ENCODE assay signal across 9 cellular contexts in genomic region chr15:98671060-98672008, GRCh38. TPM values are rescaled to one million over a fixed set of nuclear protein-coding genes. Genes with fewer than 3 reads are reported as not detected.
DNase-seq lines count a peak whose midpoint lies in the region; ATAC-seq, FAIRE-seq and TF ChIP-seq lines count a peak whose summit lies in the region.
"Had no signal": no experiment of that assay in that cellular context is flagged by ENCODE, and none has a peak within 500 bp of the region (broad histone marks: within the 10 kb centered on the region; RNA-seq: fewer than 3 reads in every experiment).

No MANE protein-coding gene starts in this region.

- DNase-seq in NT2/D1 (ENCODE audit: low read depth, low spot score): peak; percentile 75
- DNase-seq in H1 (ENCODE audit: low read depth in 1 of 2, low spot score in 2 of 2): peak in 1 of 2 experiments; percentile 43
- DNase-seq in medulla oblongata (ENCODE audit: extremely low spot score): peak; percentile 24
- no peak for DNase-seq in transverse colon
- no peak for DNase-seq in effector memory CD4-positive, alpha-beta T cell
- DNase-seq in SW 1271 (lab: John Stamatoyannopoulos, UW): no peak

- peak overlapping the region; percentile 43; the same call in 1 of the 2 replicates for H3K18ac ChIP-seq in H1 (ENCODE audit: extremely low read depth, low read length)

- peak overlapping the region; percentile 50 to 75 for H3K4me2 ChIP-seq in H1 (ENCODE audit: insufficient read depth in 1 of 2, low read depth in 2 of 2, low read length in 2 of 2)

- no peak overlapping the region; the same call in 1 of the 2 replicates for H2BK12ac ChIP-seq in H1 (ENCODE audit: low read depth, low read length)

- TF ChIP-seq POLR2A in H1 (IDR thresholded peaks at IDR 0.05; ENCODE audit: control extremely low read depth in 1 of 2, low read depth in 2 of 2, low read length in 2 of 2): no peak
- TF ChIP-seq POLR2A in transverse colon (IDR thresholded peaks at IDR 0.05): no peak

- TF ChIP-seq EP300 in H1 (IDR thresholded peaks at IDR 0.05; ENCODE audit: borderline replicate concordance in 1 of 2, low read depth in 2 of 2, low read length in 2 of 2) (no peak), transverse colon (IDR thresholded peaks at IDR 0.05; ENCODE audit: low read depth) (no peak)

- peak overlapping the region; percentile 78 for H2BK120ac ChIP-seq in H1 (replicated peaks; ENCODE audit: low read depth, low read length)

- intact Hi-C loops in transverse colon (cut with DNase I; ENCODE audit: low total_unique reads): no loop called here

- no peak overlapping the region for H3K9ac ChIP-seq in NT2/D1 (ENCODE audit: insufficient read length, low read depth)
- peak overlapping the region in 1 of 4 experiments; percentile 22; a peak in 3 of 7 replicates for H3K9ac ChIP-seq in H1 (replicated peaks in 1 of 4; ENCODE audit: extremely low read depth in 1 of 4, low read depth in 3 of 4, low read length in 3 of 4)

- H3K4me3 ChIP-seq in NT2/D1 (ENCODE audit: insufficient read length, low read depth) (no peak overlapping the region), H1 (ENCODE audit: extremely low read depth in 1 of 4, insufficient read depth in 2 of 4, low read depth in 3 of 4, low read length in 4 of 4) (peak overlapping the region in 1 of 4 experiments; percentile 33; a peak in 4 of 8 replicates), transverse colon (no peak overlapping the region)
- H3K4me3 ChIP-seq in effector memory CD4-positive, alpha-beta T cell (ENCODE audit: insufficient read depth, low read depth, low read length, poor library complexity, severe bottlenecking): no peak overlapping the region
- H3K4me3 ChIP-seq: K562 had no signal

- peaks cover 10 to 15% of the 10 kb centered on the region in 2 experiments for H4K20me1 ChIP-seq in H1 (replicated peaks in 1 of 2; ENCODE audit: control insufficient read depth in 1 of 2, insufficient read depth in 2 of 2, low read length in 2 of 2)

- H2AFZ ChIP-seq in H1 (ENCODE audit: low read length): no peak overlapping the region

- H3K36me3 ChIP-seq in NT2/D1 (ENCODE audit: insufficient read depth, insufficient read length, low read length) (peaks cover 14% of the 10 kb centered on the region), H1 (ENCODE audit: control insufficient read depth in 2 of 4, insufficient read depth in 4 of 4, low read length in 3 of 4) (no peaks in the 10 kb centered on the region; a peak in 1 of 8 replicates), transverse colon (no peaks in the 10 kb centered on the region)
- no peaks in the 10 kb centered on the region for H3K36me3 ChIP-seq in effector memory CD4-positive, alpha-beta T cell (ENCODE audit: control insufficient read depth, insufficient read depth, low read length)

- H4K91ac ChIP-seq in H1 (replicated peaks; ENCODE audit: insufficient read length, low read length): peak overlapping the region; percentile 61

- H3K4me1 ChIP-seq in NT2/D1 (ENCODE audit: insufficient read depth, insufficient read length) (peaks cover 7% of the 10 kb centered on the region), H1 (replicated peaks in 1 of 4; ENCODE audit: control insufficient read depth in 3 of 4, insufficient read depth in 4 of 4, low read length in 3 of 4) (peaks cover 28 to 46% (median 40%) of the 10 kb centered on the region in 4 experiments), transverse colon (peaks cover 6 to 54% (median 10%) of the 10 kb centered on the region in 4 donors)
- no peaks in the 10 kb centered on the region for H3K4me1 ChIP-seq in effector memory CD4-positive, alpha-beta T cell (ENCODE audit: control insufficient read depth, insufficient read depth, low read length, poor library complexity, severe bottlenecking)

- H2BK15ac ChIP-seq in H1 (ENCODE audit: low read length): no peak overlapping the region

- no peak for ATAC-seq in GM21447 (IDR thresholded peaks at IDR 0.05; ENCODE audit: unreplicated experiment)
- ATAC-seq in HG03159 (IDR thresholded peaks at IDR 0.05; ENCODE audit: unreplicated experiment): no peak
- ATAC-seq: K562 had no signal

- no peak overlapping the region for H3K23ac ChIP-seq in H1 (ENCODE audit: insufficient read length)

- no peak overlapping the region for H2AK5ac ChIP-seq in H1 (ENCODE audit: low read depth, low read length)

- peak overlapping the region; percentile 29; the same call in 1 of the 2 replicates for H2BK20ac ChIP-seq in H1 (ENCODE audit: low read length)

- peaks cover 40 to 100% of the 10 kb centered on the region in 2 experiments for H3K79me2 ChIP-seq in H1 (ENCODE audit: control insufficient read depth in 1 of 2, insufficient read depth in 2 of 2, low read length in 2 of 2)

- WGBS in H1 (ENCODE audit: extremely low coverage in 1 of 2, insufficient coverage in 1 of 2, insufficient read length in 1 of 2, insufficient replicate concordance in 2 of 2, low coverage in 1 of 2, low lambda C conversion rate in 2 of 2, missing lambda C conversion rate in 1 of 2), 2 experiments: 26% methylated on average over 6 of the region's 6 CpGs; no CpG with 5 or more reads in 1 of the 2 experiments
- 61 to 71% methylated on average over 3 to 6 of the region's 6 CpGs for WGBS in transverse colon (ENCODE audit: low coverage in 1 of 2), 2 donors

- H3K79me1 ChIP-seq in H1 (ENCODE audit: low read depth, low read length): peaks cover 17% of the 10 kb centered on the region

- no peaks in the 10 kb centered on the region for H3K23me2 ChIP-seq in H1 (ENCODE audit: low read depth, low read length)

- H4K5ac ChIP-seq in H1 (ENCODE audit: insufficient read length, low read depth, low read length): no peak overlapping the region

- no peak for TF ChIP-seq CTCF in H1 (IDR thresholded peaks at IDR 0.05; ENCODE audit: control extremely low read depth in 1 of 3, insufficient read depth in 1 of 3, low read depth in 1 of 3, low read length in 3 of 3)
- TF ChIP-seq CTCF in transverse colon (IDR thresholded peaks at IDR 0.05): no peak

- H3K9me3 ChIP-seq in NT2/D1 (ENCODE audit: insufficient read depth, low read length) (no peaks in the 10 kb centered on the region), H1 (ENCODE audit: insufficient read depth in 2 of 2, low read depth in 1 of 2, low read length in 1 of 2) (no peaks in the 10 kb centered on the region), transverse colon (no peaks in the 10 kb centered on the region)
- no peaks in the 10 kb centered on the region for H3K9me3 ChIP-seq in effector memory CD4-positive, alpha-beta T cell (ENCODE audit: control insufficient read depth, low read length)

- POLR2A ChIA-PET in H1 (lab: Charles Lee; ENCODE audit: partially characterized antibody): interaction anchor here (0.6 to 3.0 kb wide), 15 partner anchors 8 to 173 kb away, joined by 3 to 14 read pairs (median 3); no protein-coding TSS in a partner anchor

- in situ Hi-C loops in transverse colon (cut with MboI; ENCODE audit: low pct_ligation_motif_present in 1 of 4, low pct_unique_long_range_greater_than_20kb in 1 of 4, low sequenced_read_pairs in 3 of 4): loop anchor here in 1 of 4 donors (25.0 kb wide), 1 partner anchor 391 kb away; no protein-coding TSS in a partner anchor

- peak overlapping the region; percentile 78 for H2BK5ac ChIP-seq in H1 (ENCODE audit: low read depth, low read length)

- TF ChIP-seq RAD21 in H1 (IDR thresholded peaks at IDR 0.05 in 1 of 2, conservative IDR thresholded peaks at IDR 0.05 in 1 of 2; ENCODE audit: low read depth in 2 of 2, low read length in 2 of 2): no peak

- no peaks in the 10 kb centered on the region for H3K27me3 ChIP-seq in NT2/D1 (ENCODE audit: insufficient read depth, insufficient read length)
- H3K27me3 ChIP-seq in H1 (replicated peaks in 1 of 4; ENCODE audit: control insufficient read depth in 3 of 4, extremely low read depth in 1 of 4, insufficient read depth in 3 of 4, low read length in 3 of 4): no peaks in the 10 kb centered on the region
- no peaks in the 10 kb centered on the region for H3K27me3 ChIP-seq in transverse colon
- H3K27me3 ChIP-seq in effector memory CD4-positive, alpha-beta T cell (replicated peaks; ENCODE audit: control insufficient read depth, insufficient read depth, low read length, poor library complexity, severe bottlenecking): no peaks in the 10 kb centered on the region

- H3K14ac ChIP-seq in H1 (ENCODE audit: insufficient read length): no peak overlapping the region

- CTCF ChIA-PET in H1 (lab: Charles Lee; ENCODE audit: partially characterized antibody): interaction anchor here (0.7 to 2.3 kb wide), 10 partner anchors 10 to 210 kb away, joined by 3 to 13 read pairs (median 4); no protein-coding TSS in a partner anchor

- H3K27ac ChIP-seq in H1 (ENCODE audit: low read depth, low read length) (peak overlapping the region; percentile 73), transverse colon (peak overlapping the region; percentile 31 to 73 (median 63))
- no peak overlapping the region for H3K27ac ChIP-seq in effector memory CD4-positive, alpha-beta T cell (ENCODE audit: insufficient read depth, low read length, poor library complexity, severe bottlenecking)

- peak; percentile 50 for FAIRE-seq in H1 (lab: Jason Lieb, UNC)
- FAIRE-seq: K562 had no signal

- no peak overlapping the region for H3K56ac ChIP-seq in H1 (replicated peaks; ENCODE audit: insufficient read length, low read depth, low read length)

- H4K8ac ChIP-seq in H1 (ENCODE audit: extremely low read depth, insufficient read depth, low read length): no peak overlapping the region

- H3K4ac ChIP-seq in H1 (replicated peaks; ENCODE audit: insufficient read length, low read depth, low read length): no peak overlapping the region

TF ChIP-seq in H1, 55 proteins besides CTCF, POLR2A, EP300 and RAD21 (continues in another document):
- TF ChIP-seq JUND (IDR thresholded peaks at IDR 0.05; ENCODE audit: low read length): no peak

RNA-seq across cellular contexts. Expression of gene IGF1R, which starts 23.0 kb away (rescaled TPM):
- total RNA-seq in H1 (2021; fragmentation: NEBNext Ultra II Directional; extraction: Animal tissue kit (Norgen Biotek cat#: 25700)): 106 and 109 TPM in 2 replicates
- 32.9 and 59.5 TPM in 2 replicates for polyA plus RNA-seq in H1 (2011; rRNA removed)
- polyA plus RNA-seq in H1 (2011; cell fraction: cytosol; rRNA removed): 36.8 TPM
- polyA plus RNA-seq in H1 (2011; cell fraction: nucleus; rRNA removed): 169 TPM
- 28.6 to 37.3 TPM (median 31.8 TPM) in 4 replicates for polyA plus RNA-seq in H1 (2012, experiment 1 of 2)
- 4.8 TPM for polyA plus RNA-seq in H1 (2012, experiment 2 of 2)
- polyA plus RNA-seq in H1 (2013, experiment 1 of 2): 66.7 TPM
- polyA plus RNA-seq in H1 (2013, experiment 2 of 2): 60.3 TPM
- 125 and 145 TPM in 2 replicates for polyA minus RNA-seq in H1 (2011; rRNA and poly(A)+ RNA removed)
- polyA minus RNA-seq in H1 (2011; cell fraction: cytosol; rRNA and poly(A)+ RNA removed): 186 TPM
- polyA minus RNA-seq in H1 (2011; cell fraction: nucleus; rRNA and poly(A)+ RNA removed): 203 TPM
- 100 to 1,000 TPM in 2 of 4 donors, 10 to 100 TPM in 2; 49.4 to 239 (median 109) TPM for total RNA-seq in transverse colon

Comparison
In these comparisons a context has a peak if more than half of its experiments do, and no peak if none do; other contexts are left out.
1. DNase-seq: peak in NT2/D1 (single experiment) and medulla oblongata (single experiment); none in transverse colon (single experiment), effector memory CD4-positive, alpha-beta T cell (0 of 3) and SW 1271 (0 of 2).